In genomic region chr6:166602928-166603690, GRCh38 we compare ENCODE assay signal across 1 cellular context.
TF ChIP-seq lines count a peak whose summit lies in the region.

No MANE protein-coding gene starts in this region.

TF ChIP-seq in IMR-90, 13 proteins besides CTCF, POLR2A, EP300 and RAD21:
- TF ChIP-seq RCOR1 (IDR thresholded peaks at IDR 0.05; ENCODE audit: insufficient replicate concordance, low read length) (no peak), NFE2L2 (IDR thresholded peaks at IDR 0.05; ENCODE audit: low read depth, low read length) (no peak), CHD1 (IDR thresholded peaks at IDR 0.05; ENCODE audit: low read depth, low read length) (no peak), RFX5 (IDR thresholded peaks at IDR 0.05; ENCODE audit: low read depth, low read length) (no peak), MAZ (IDR thresholded peaks at IDR 0.05; ENCODE audit: borderline replicate concordance, low read depth, low read length) (no peak), CEBPB (IDR thresholded peaks at IDR 0.05; ENCODE audit: low read depth, low read length) (no peak), MXI1 (IDR thresholded peaks at IDR 0.05; ENCODE audit: borderline replicate concordance, low read depth, low read length) (no peak), MAFK (IDR thresholded peaks at IDR 0.05; ENCODE audit: low read depth, low read length) (no peak), BHLHE40 (IDR thresholded peaks at IDR 0.05; ENCODE audit: low read depth, low read length) (no peak)
